ENCODE assay signal across 19 cellular contexts in the genomic region with DNA sequence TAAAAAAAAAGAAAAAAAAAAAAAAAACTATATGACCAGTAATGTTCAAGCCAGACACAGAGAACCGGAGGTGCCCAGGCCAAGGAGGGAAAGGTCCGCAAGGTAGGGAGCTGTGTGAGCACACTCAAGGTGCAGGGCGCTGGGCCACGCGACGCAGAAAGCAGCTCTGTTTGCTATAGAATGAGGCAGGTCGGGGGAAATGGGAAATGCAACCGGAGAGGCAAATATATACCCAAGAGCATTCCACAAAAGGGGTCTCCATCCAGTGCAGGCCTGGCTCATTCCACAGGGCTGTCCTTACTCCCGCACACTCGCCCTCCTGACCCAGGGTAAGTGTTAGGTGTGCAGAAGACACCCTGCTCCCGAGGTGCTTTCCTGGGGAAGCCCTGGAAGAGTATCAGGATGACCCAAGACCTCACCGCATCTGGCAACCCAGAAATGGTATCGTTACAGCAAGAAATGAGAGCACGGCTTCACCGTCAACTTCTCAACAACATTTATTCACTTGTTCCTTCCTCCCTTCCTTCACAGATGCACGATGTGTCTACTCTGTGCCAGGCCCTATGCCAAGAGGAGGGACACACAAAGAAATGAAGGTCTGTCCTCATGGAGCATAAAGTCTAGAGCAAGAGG.
A peak's percentile ranks its signal among the peaks of the same experiment; 100 is the strongest.
DNase-seq lines count a peak whose midpoint lies in the region; ATAC-seq, FAIRE-seq and TF ChIP-seq lines count a peak whose summit lies in the region.
"Had no signal": no experiment of that assay in that cellular context is flagged by ENCODE, and none has a peak within 500 bp of the region (broad histone marks: within the 10 kb centered on the region; RNA-seq: fewer than 3 reads in every experiment).

No MANE protein-coding gene starts in this region.

- no peaks in the 10 kb centered on the region for H3K27me3 ChIP-seq in bronchial epithelial cell (ENCODE audit: control insufficient read depth, insufficient read depth, low read length)
- H3K27me3 ChIP-seq: colonic mucosa, thyroid gland had no signal

- POLR2A ChIA-PET in activated CD4-positive, alpha-beta T cell treated with anti-CD3 and anti-CD28 coated beads, Interleukin-2, amount 10 ng/mL, durations not matched to agents 7 days and 5 days (lab: Charles Lee), result interaction anchor here (0.7 to 1.1 kb wide), 2 partner anchors 81 to 83 kb away, joined by 3 read pairs; no protein-coding TSS in a partner anchor
- POLR2A ChIA-PET in activated CD4-positive, alpha-beta memory T cell treated with anti-CD3 and anti-CD28 coated beads, Interleukin-2, amount 10 ng/mL, durations not matched to agents 7 days and 5 days (lab: Charles Lee), result interaction anchor here (1.2 to 1.7 kb wide), 2 partner anchors 56 to 76 kb away, joined by 3 to 5 read pairs; no protein-coding TSS in a partner anchor

- no peak for ATAC-seq in stimulated activated effector memory CD8-positive, alpha-beta T cell treated with anti-CD3 and anti-CD28 coated beads, Interleukin-12 subunit alpha, Interleukin-12 subunit beta, amount 100 ng/mL, for 72 hours
- ATAC-seq in GM18867 (IDR thresholded peaks at IDR 0.05; ENCODE audit: unreplicated experiment), result no peak

- no peak overlapping the region for H3K4me3 ChIP-seq in bronchial epithelial cell (ENCODE audit: low read depth, low read length)
- H3K4me3 ChIP-seq: colonic mucosa, smooth muscle cell, thyroid gland had no signal

- CTCF ChIA-PET in activated CD4-positive, alpha-beta T cell treated with anti-CD3 and anti-CD28 coated beads, Interleukin-2, amount 10 ng/mL, durations not matched to agents 7 days and 5 days (lab: Charles Lee), result interaction anchor here (1.0 to 1.7 kb wide), 3 partner anchors 9 to 29 kb away, joined by 3 to 5 read pairs (median 3); no protein-coding TSS in a partner anchor
- CTCF ChIA-PET in activated CD4-positive, alpha-beta memory T cell treated with anti-CD3 and anti-CD28 coated beads, Interleukin-2, amount 10 ng/mL, durations not matched to agents 7 days and 5 days (lab: Charles Lee), result interaction anchor here (1.0 to 7.9 kb wide), 2 partner anchors 45 to 81 kb away, joined by 4 to 80 read pairs; no protein-coding TSS in a partner anchor

- peak overlapping the region; percentile 61 for H3K4me3 Mint-ChIP-seq in activated CD4-positive, alpha-beta T cell treated with anti-CD3 and anti-CD28 coated beads, Interleukin-2, amount 10 ng/mL, durations not matched to agents 7 days and 5 days
- no peak overlapping the region for H3K4me3 Mint-ChIP-seq in activated CD4-positive, alpha-beta memory T cell treated with anti-CD3 and anti-CD28 coated beads, Interleukin-2, amount 10 ng/mL, durations not matched to agents 7 days and 5 days
- peak overlapping the region; percentile 80 for H3K4me3 Mint-ChIP-seq in stimulated activated effector memory CD8-positive, alpha-beta T cell treated with anti-CD3 and anti-CD28 coated beads, Interleukin-12 subunit alpha, Interleukin-12 subunit beta, amount 100 ng/mL, for 72 hours
- H3K4me3 Mint-ChIP-seq: nephron progenitor cell had no signal

- H3K36me3 ChIP-seq in bronchial epithelial cell (ENCODE audit: control insufficient read depth, insufficient read depth, low read length), result no peaks in the 10 kb centered on the region
- H3K36me3 ChIP-seq: colonic mucosa, thyroid gland had no signal

- in situ Hi-C loops in GM13976 (cut with MboI; ENCODE audit: low sequenced_read_pairs, unreplicated experiment), result no loop called here

- H3K27me3 Mint-ChIP-seq in activated CD4-positive, alpha-beta T cell treated with anti-CD3 and anti-CD28 coated beads, Interleukin-2, amount 10 ng/mL, durations not matched to agents 7 days and 5 days, result no peaks in the 10 kb centered on the region
- H3K27me3 Mint-ChIP-seq in activated CD4-positive, alpha-beta memory T cell treated with anti-CD3 and anti-CD28 coated beads, Interleukin-2, amount 10 ng/mL, durations not matched to agents 7 days and 5 days, result no peaks in the 10 kb centered on the region

- peak overlapping the region; percentile 96 for H3K27ac Mint-ChIP-seq in activated CD4-positive, alpha-beta T cell treated with anti-CD3 and anti-CD28 coated beads, Interleukin-2, amount 10 ng/mL, durations not matched to agents 7 days and 5 days
- peak overlapping the region; percentile 80 for H3K27ac Mint-ChIP-seq in activated CD4-positive, alpha-beta memory T cell treated with anti-CD3 and anti-CD28 coated beads, Interleukin-2, amount 10 ng/mL, durations not matched to agents 7 days and 5 days
- peak overlapping the region; percentile 92 for H3K27ac Mint-ChIP-seq in stimulated activated effector memory CD8-positive, alpha-beta T cell treated with anti-CD3 and anti-CD28 coated beads, Interleukin-12 subunit alpha, Interleukin-12 subunit beta, amount 100 ng/mL, for 72 hours
- H3K27ac Mint-ChIP-seq: nephron progenitor cell had no signal

- H3K9me3 Mint-ChIP-seq in activated CD4-positive, alpha-beta T cell treated with anti-CD3 and anti-CD28 coated beads, Interleukin-2, amount 10 ng/mL, durations not matched to agents 7 days and 5 days, result no peaks in the 10 kb centered on the region
- H3K9me3 Mint-ChIP-seq in activated CD4-positive, alpha-beta memory T cell treated with anti-CD3 and anti-CD28 coated beads, Interleukin-2, amount 10 ng/mL, durations not matched to agents 7 days and 5 days, result no peaks in the 10 kb centered on the region
- no peaks in the 10 kb centered on the region for H3K9me3 Mint-ChIP-seq in stimulated activated effector memory CD8-positive, alpha-beta T cell treated with anti-CD3 and anti-CD28 coated beads, Interleukin-12 subunit alpha, Interleukin-12 subunit beta, amount 100 ng/mL, for 72 hours
- H3K9me3 Mint-ChIP-seq: nephron progenitor cell had no signal

- peaks cover 96% of the 10 kb centered on the region for H3K4me1 Mint-ChIP-seq in activated CD4-positive, alpha-beta T cell treated with anti-CD3 and anti-CD28 coated beads, Interleukin-2, amount 10 ng/mL, durations not matched to agents 7 days and 5 days
- peaks cover 94% of the 10 kb centered on the region for H3K4me1 Mint-ChIP-seq in activated CD4-positive, alpha-beta memory T cell treated with anti-CD3 and anti-CD28 coated beads, Interleukin-2, amount 10 ng/mL, durations not matched to agents 7 days and 5 days
- H3K4me1 Mint-ChIP-seq in stimulated activated effector memory CD8-positive, alpha-beta T cell treated with anti-CD3 and anti-CD28 coated beads, Interleukin-12 subunit alpha, Interleukin-12 subunit beta, amount 100 ng/mL, for 72 hours, result peaks cover 91% of the 10 kb centered on the region

- TF ChIP-seq CTCF in bronchial epithelial cell (IDR thresholded peaks at IDR 0.05; ENCODE audit: insufficient read depth, low read length, severe bottlenecking), result no peak
- no peak for TF ChIP-seq CTCF in GM13976 (IDR thresholded peaks at IDR 0.05; ENCODE audit: borderline replicate concordance, control extremely low read depth, extremely low read depth, insufficient read depth, missing control alignments)

- DNase-seq in activated CD4-positive, alpha-beta T cell treated with anti-CD3 and anti-CD28 coated beads, Interleukin-2, amount 10 ng/mL, durations not matched to agents 7 days and 5 days, result no peak
- no peak for DNase-seq in activated CD4-positive, alpha-beta T cell treated with anti-CD3 and anti-CD28 coated beads for 1 hour
- DNase-seq in activated CD4-positive, alpha-beta memory T cell treated with anti-CD3 and anti-CD28 coated beads, Interleukin-2, amount 10 ng/mL, durations not matched to agents 7 days and 5 days, result no peak
- no peak for DNase-seq in bronchial epithelial cell (ENCODE audit: low read depth)
- no peak for DNase-seq in stimulated activated effector memory CD8-positive, alpha-beta T cell treated with anti-CD3 and anti-CD28 coated beads, Interleukin-12 subunit alpha, Interleukin-12 subunit beta, amount 100 ng/mL, for 72 hours (ENCODE audit: low spot score in 2 of 2)
- DNase-seq in GM13976 (ENCODE audit: low spot score), result no peak
- no peak for DNase-seq in NCI-H748 (lab: John Stamatoyannopoulos, UW; ENCODE audit: unreplicated experiment)
- DNase-seq: C1 segment of cervical spinal cord, colonic mucosa, hippocampal formation, kidney glomerular epithelial cell, mesenchymal stem cell, NCI-H1092, NCI-H2081 treated with DMSO at 0.1 percent for 48 hours, NCI-H510A treated with DMSO at 0.1 percent for 48 hours, nephron progenitor cell, thyroid gland had no signal

- peak; percentile 75 for FAIRE-seq in bronchial epithelial cell (lab: Jason Lieb, UNC)

- peaks cover 70% of the 10 kb centered on the region for H3K36me3 Mint-ChIP-seq in activated CD4-positive, alpha-beta T cell treated with anti-CD3 and anti-CD28 coated beads, Interleukin-2, amount 10 ng/mL, durations not matched to agents 7 days and 5 days (ENCODE audit: low read depth)
- H3K36me3 Mint-ChIP-seq in activated CD4-positive, alpha-beta memory T cell treated with anti-CD3 and anti-CD28 coated beads, Interleukin-2, amount 10 ng/mL, durations not matched to agents 7 days and 5 days (ENCODE audit: low read depth), result peaks cover 63% of the 10 kb centered on the region
- H3K36me3 Mint-ChIP-seq in stimulated activated effector memory CD8-positive, alpha-beta T cell treated with anti-CD3 and anti-CD28 coated beads, Interleukin-12 subunit alpha, Interleukin-12 subunit beta, amount 100 ng/mL, for 72 hours, result peaks cover 75% of the 10 kb centered on the region
